25 cellular contexts compared by ENCODE assay signal in genomic region chr12:89320735-89321134, GRCh38.
"Had no signal": no experiment of that assay in that cellular context is flagged by ENCODE, and none has a peak within 500 bp of the region (broad histone marks: within the 10 kb centered on the region; RNA-seq: fewer than 3 reads in every experiment).

No MANE protein-coding gene starts in this region.

- H3K9me3 ChIP-seq: left ventricle myocardium inferior, mucosa of descending colon, pancreas, prostate gland, sigmoid colon, spleen, suprapubic skin, thoracic aorta, tibial artery, uterus had no signal

- DNase-seq: islet precursor cell; left ventricle myocardium inferior; midbrain; mucosa of descending colon; naive thymus-derived CD4-positive, alpha-beta T cell; pancreas; posterior cingulate gyrus; retina; right cardiac atrium; sigmoid colon; small intestine; spleen; stimulated activated CD4-positive, alpha-beta T cell treated with anti-CD3 and anti-CD28 coated beads, Interleukin-4, amount 100 ng/mL, for 24 hours; stimulated activated naive CD4-positive, alpha-beta T cell; tibial artery; uterus had no signal

- ATAC-seq: mucosa of descending colon; naive thymus-derived CD4-positive, alpha-beta T cell; natural killer cell treated with Interleukin-12 subunit alpha and Interleukin-12 subunit beta and Interleukin-15 and Interleukin-18, amount 100 ng/mL, for 72 hours; pancreas; right cardiac atrium; stimulated activated effector memory CD8-positive, alpha-beta T cell treated with anti-CD3 and anti-CD28 coated beads, Interleukin-12 subunit alpha, Interleukin-12 subunit beta, amount 100 ng/mL, for 72 hours had no signal

- H3K27ac ChIP-seq: left ventricle myocardium inferior, pancreas, prostate gland, sigmoid colon, spleen, suprapubic skin, thoracic aorta, tibial artery, uterus had no signal

- H3K4me3 Mint-ChIP-seq: memory B cell; naive thymus-derived CD4-positive, alpha-beta T cell; natural killer cell treated with Interleukin-12 subunit alpha and Interleukin-12 subunit beta and Interleukin-15 and Interleukin-18, amount 100 ng/mL, for 72 hours; stimulated activated effector memory CD8-positive, alpha-beta T cell treated with anti-CD3 and anti-CD28 coated beads, Interleukin-12 subunit alpha, Interleukin-12 subunit beta, amount 100 ng/mL, for 72 hours; stimulated activated naive CD8-positive, alpha-beta T cell treated with anti-CD3 and anti-CD28 coated beads, Interleukin-15, Interleukin-2, amounts not matched to agents 100 ng/mL and 50 ng/mL, for 24 hours; type B pancreatic cell had no signal

- H3K4me3 ChIP-seq: left ventricle myocardium inferior, lung, mucosa of descending colon, pancreas, prostate gland, sigmoid colon, spleen, suprapubic skin, thoracic aorta, tibial artery, uterus had no signal

- H3K36me3 Mint-ChIP-seq: memory B cell; natural killer cell treated with Interleukin-12 subunit alpha and Interleukin-12 subunit beta and Interleukin-15 and Interleukin-18, amount 100 ng/mL, for 72 hours; stimulated activated effector memory CD8-positive, alpha-beta T cell treated with anti-CD3 and anti-CD28 coated beads, Interleukin-12 subunit alpha, Interleukin-12 subunit beta, amount 100 ng/mL, for 72 hours; type B pancreatic cell had no signal

- H3K9me3 Mint-ChIP-seq: memory B cell; natural killer cell treated with Interleukin-12 subunit alpha and Interleukin-12 subunit beta and Interleukin-15 and Interleukin-18, amount 100 ng/mL, for 72 hours; stimulated activated effector memory CD8-positive, alpha-beta T cell treated with anti-CD3 and anti-CD28 coated beads, Interleukin-12 subunit alpha, Interleukin-12 subunit beta, amount 100 ng/mL, for 72 hours; stimulated activated naive CD8-positive, alpha-beta T cell treated with anti-CD3 and anti-CD28 coated beads, Interleukin-15, Interleukin-2, amounts not matched to agents 100 ng/mL and 50 ng/mL, for 24 hours; type B pancreatic cell had no signal

- H3K27me3 ChIP-seq: pancreas, sigmoid colon, spleen, suprapubic skin, tibial artery, uterus had no signal

- H3K36me3 ChIP-seq: left ventricle myocardium inferior, pancreas, prostate gland, sigmoid colon, spleen, suprapubic skin, thoracic aorta, tibial artery, uterus had no signal

- H3K27ac Mint-ChIP-seq: memory B cell; natural killer cell treated with Interleukin-12 subunit alpha and Interleukin-12 subunit beta and Interleukin-15 and Interleukin-18, amount 100 ng/mL, for 72 hours; stimulated activated effector memory CD8-positive, alpha-beta T cell treated with anti-CD3 and anti-CD28 coated beads, Interleukin-12 subunit alpha, Interleukin-12 subunit beta, amount 100 ng/mL, for 72 hours; stimulated activated naive CD8-positive, alpha-beta T cell treated with anti-CD3 and anti-CD28 coated beads, Interleukin-15, Interleukin-2, amounts not matched to agents 100 ng/mL and 50 ng/mL, for 24 hours; type B pancreatic cell had no signal

- FAIRE-seq: pancreas, small intestine had no signal

- H3K4me1 ChIP-seq: prostate gland, sigmoid colon, uterus had no signal

- H3K27me3 Mint-ChIP-seq: memory B cell; naive thymus-derived CD4-positive, alpha-beta T cell; natural killer cell treated with Interleukin-12 subunit alpha and Interleukin-12 subunit beta and Interleukin-15 and Interleukin-18, amount 100 ng/mL, for 72 hours; stimulated activated naive CD8-positive, alpha-beta T cell treated with anti-CD3 and anti-CD28 coated beads, Interleukin-15, Interleukin-2, amounts not matched to agents 100 ng/mL and 50 ng/mL, for 24 hours; type B pancreatic cell had no signal
